ENCODE assay signal across 9 cellular contexts in the genomic region with DNA sequence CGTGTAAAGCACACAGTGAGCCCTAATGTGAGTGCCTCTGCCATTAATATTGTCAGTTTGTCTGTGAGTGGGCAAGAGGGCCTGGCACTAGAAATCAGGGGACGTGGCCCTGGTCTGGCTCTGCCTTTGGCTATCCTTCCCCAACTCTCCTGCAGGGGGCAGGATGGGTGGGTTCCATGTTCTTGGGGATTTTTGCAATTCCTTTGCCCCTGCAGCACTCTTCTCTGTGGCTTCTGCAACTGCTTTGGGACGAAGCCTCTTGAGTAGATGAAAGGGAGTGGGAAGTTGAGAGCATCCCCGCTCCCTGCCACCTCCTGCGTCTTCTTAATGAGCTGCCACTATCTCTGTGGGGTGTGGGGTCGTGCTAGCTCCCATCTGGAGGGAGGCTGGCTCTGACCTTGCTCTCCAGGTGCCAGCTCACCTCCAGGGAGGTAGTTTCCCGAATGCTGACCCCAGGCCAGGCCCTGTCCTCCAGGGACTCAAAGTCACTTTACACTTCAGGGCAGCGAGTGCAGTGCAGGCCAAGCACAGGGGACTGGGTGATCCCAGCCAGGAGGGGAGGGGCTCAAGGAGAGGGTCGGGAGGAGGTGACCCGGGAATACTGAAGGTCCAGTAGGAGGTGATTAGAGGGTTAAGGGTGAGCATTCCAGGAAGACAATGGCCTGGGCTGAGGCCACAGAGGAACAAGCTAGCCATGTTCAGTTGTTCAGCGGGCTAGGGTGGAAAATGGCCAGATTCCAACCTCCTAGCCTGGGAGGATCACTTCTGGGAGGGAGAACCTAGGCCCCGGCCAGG.
DNase-seq lines count a peak whose midpoint lies in the region; ATAC-seq and TF ChIP-seq lines count a peak whose summit lies in the region.
"Had no signal": no experiment of that assay in that cellular context is flagged by ENCODE, and none has a peak within 500 bp of the region (broad histone marks: within the 10 kb centered on the region; RNA-seq: fewer than 3 reads in every experiment).

No MANE protein-coding gene starts in this region.

- ATAC-seq in activated CD8-positive, alpha-beta T cell treated with anti-CD3 and anti-CD28 coated beads, Interleukin-2, amount 10 ng/mL, durations not matched to agents 7 days and 5 days, result no peak
- no peak for ATAC-seq in stimulated activated effector memory CD8-positive, alpha-beta T cell treated with anti-CD3 and anti-CD28 coated beads, Interleukin-12 subunit alpha, Interleukin-12 subunit beta, amount 100 ng/mL, for 72 hours
- no peak for ATAC-seq in HG03097 (IDR thresholded peaks at IDR 0.05; ENCODE audit: low FRiP score, unreplicated experiment)
- ATAC-seq: naive thymus-derived CD4-positive, alpha-beta T cell had no signal

- POLR2A ChIA-PET in activated CD8-positive, alpha-beta T cell treated with anti-CD3 and anti-CD28 coated beads, Interleukin-2, amount 10 ng/mL, durations not matched to agents 7 days and 5 days (lab: Charles Lee), result no interaction called here

- H3K9me3 Mint-ChIP-seq in activated CD8-positive, alpha-beta T cell treated with anti-CD3 and anti-CD28 coated beads, Interleukin-2, amount 10 ng/mL, durations not matched to agents 7 days and 5 days (ENCODE audit: insufficient read depth), result no peaks in the 10 kb centered on the region
- peaks cover under 1% of the 10 kb centered on the region for H3K9me3 Mint-ChIP-seq in stimulated activated effector memory CD8-positive, alpha-beta T cell treated with anti-CD3 and anti-CD28 coated beads, Interleukin-12 subunit alpha, Interleukin-12 subunit beta, amount 100 ng/mL, for 72 hours

- H3K36me3 Mint-ChIP-seq in activated CD8-positive, alpha-beta T cell treated with anti-CD3 and anti-CD28 coated beads, Interleukin-2, amount 10 ng/mL, durations not matched to agents 7 days and 5 days (ENCODE audit: low read depth), result no peaks in the 10 kb centered on the region
- H3K36me3 Mint-ChIP-seq in stimulated activated effector memory CD8-positive, alpha-beta T cell treated with anti-CD3 and anti-CD28 coated beads, Interleukin-12 subunit alpha, Interleukin-12 subunit beta, amount 100 ng/mL, for 72 hours, result no peaks in the 10 kb centered on the region

- peak; percentile 53 for TF ChIP-seq CTCF in GM13977 (IDR thresholded peaks at IDR 0.05; ENCODE audit: extremely low read depth, insufficient read depth, missing control alignments)

- H3K4me3 Mint-ChIP-seq in activated CD8-positive, alpha-beta T cell treated with anti-CD3 and anti-CD28 coated beads, Interleukin-2, amount 10 ng/mL, durations not matched to agents 7 days and 5 days, result no peak overlapping the region
- H3K4me3 Mint-ChIP-seq in stimulated activated effector memory CD8-positive, alpha-beta T cell treated with anti-CD3 and anti-CD28 coated beads, Interleukin-12 subunit alpha, Interleukin-12 subunit beta, amount 100 ng/mL, for 72 hours, result no peak overlapping the region
- H3K4me3 Mint-ChIP-seq: naive thymus-derived CD4-positive, alpha-beta T cell had no signal

- CTCF ChIA-PET in activated CD8-positive, alpha-beta T cell treated with anti-CD3 and anti-CD28 coated beads, Interleukin-2, amount 10 ng/mL, durations not matched to agents 7 days and 5 days (lab: Charles Lee), result interaction anchor here (0.6 to 3.3 kb wide), 12 partner anchors 11 to 731 kb away, joined by 3 to 20 read pairs (median 3); no protein-coding TSS in a partner anchor

- no peak overlapping the region for H3K27ac Mint-ChIP-seq in activated CD8-positive, alpha-beta T cell treated with anti-CD3 and anti-CD28 coated beads, Interleukin-2, amount 10 ng/mL, durations not matched to agents 7 days and 5 days
- H3K27ac Mint-ChIP-seq in stimulated activated effector memory CD8-positive, alpha-beta T cell treated with anti-CD3 and anti-CD28 coated beads, Interleukin-12 subunit alpha, Interleukin-12 subunit beta, amount 100 ng/mL, for 72 hours, result no peak overlapping the region
- H3K27ac Mint-ChIP-seq: naive thymus-derived CD4-positive, alpha-beta T cell had no signal

- DNase-seq in COLO829 (ENCODE audit: low spot score), result peak; percentile 8
- no peak for DNase-seq in GM13977 (ENCODE audit: low spot score)
- DNase-seq in activated CD8-positive, alpha-beta T cell treated with anti-CD3 and anti-CD28 coated beads, Interleukin-2, amount 10 ng/mL, durations not matched to agents 7 days and 5 days, result peak; percentile 24
- DNase-seq in left kidney (ENCODE audit: low read depth, low spot score), result peak; percentile 36
- no peak for DNase-seq in stimulated activated effector memory CD8-positive, alpha-beta T cell treated with anti-CD3 and anti-CD28 coated beads, Interleukin-12 subunit alpha, Interleukin-12 subunit beta, amount 100 ng/mL, for 72 hours (ENCODE audit: low spot score in 2 of 2)
- no peak for DNase-seq in DMS53 (lab: John Stamatoyannopoulos, UW)
- DNase-seq: naive thymus-derived CD4-positive, alpha-beta T cell; NCI-H524 treated with DMSO at 0.1 percent for 48 hours had no signal

- H3K27me3 Mint-ChIP-seq in activated CD8-positive, alpha-beta T cell treated with anti-CD3 and anti-CD28 coated beads, Interleukin-2, amount 10 ng/mL, durations not matched to agents 7 days and 5 days (ENCODE audit: low read depth), result peaks cover 11% of the 10 kb centered on the region

- no peaks in the 10 kb centered on the region for H3K4me1 Mint-ChIP-seq in activated CD8-positive, alpha-beta T cell treated with anti-CD3 and anti-CD28 coated beads, Interleukin-2, amount 10 ng/mL, durations not matched to agents 7 days and 5 days (ENCODE audit: low read depth)
- no peaks in the 10 kb centered on the region for H3K4me1 Mint-ChIP-seq in stimulated activated effector memory CD8-positive, alpha-beta T cell treated with anti-CD3 and anti-CD28 coated beads, Interleukin-12 subunit alpha, Interleukin-12 subunit beta, amount 100 ng/mL, for 72 hours

- in situ Hi-C loops in GM13977 (cut with MboI; ENCODE audit: low pct_unique_long_range_greater_than_20kb, low sequenced_read_pairs, unreplicated experiment), result loop anchor here (25.0 kb wide), 1 partner anchor 732 kb away; the partner anchor contains the start of genes AIPL1 and PIMREG

Comparison
In these comparisons a context has a peak if more than half of its experiments do, and no peak if none do; other contexts are left out.
1. DNase-seq: peak in COLO829 (single experiment), activated CD8-positive, alpha-beta T cell treated with anti-CD3 and anti-CD28 coated beads, Interleukin-2, amount 10 ng/mL, durations not matched to agents 7 days and 5 days (single experiment) and left kidney (single experiment); none in GM13977 (single experiment), stimulated activated effector memory CD8-positive, alpha-beta T cell treated with anti-CD3 and anti-CD28 coated beads, Interleukin-12 subunit alpha, Interleukin-12 subunit beta, amount 100 ng/mL, for 72 hours (0 of 2) and DMS53 (single experiment).